ENCODE assay signal across 15 cellular contexts in the genomic region with DNA sequence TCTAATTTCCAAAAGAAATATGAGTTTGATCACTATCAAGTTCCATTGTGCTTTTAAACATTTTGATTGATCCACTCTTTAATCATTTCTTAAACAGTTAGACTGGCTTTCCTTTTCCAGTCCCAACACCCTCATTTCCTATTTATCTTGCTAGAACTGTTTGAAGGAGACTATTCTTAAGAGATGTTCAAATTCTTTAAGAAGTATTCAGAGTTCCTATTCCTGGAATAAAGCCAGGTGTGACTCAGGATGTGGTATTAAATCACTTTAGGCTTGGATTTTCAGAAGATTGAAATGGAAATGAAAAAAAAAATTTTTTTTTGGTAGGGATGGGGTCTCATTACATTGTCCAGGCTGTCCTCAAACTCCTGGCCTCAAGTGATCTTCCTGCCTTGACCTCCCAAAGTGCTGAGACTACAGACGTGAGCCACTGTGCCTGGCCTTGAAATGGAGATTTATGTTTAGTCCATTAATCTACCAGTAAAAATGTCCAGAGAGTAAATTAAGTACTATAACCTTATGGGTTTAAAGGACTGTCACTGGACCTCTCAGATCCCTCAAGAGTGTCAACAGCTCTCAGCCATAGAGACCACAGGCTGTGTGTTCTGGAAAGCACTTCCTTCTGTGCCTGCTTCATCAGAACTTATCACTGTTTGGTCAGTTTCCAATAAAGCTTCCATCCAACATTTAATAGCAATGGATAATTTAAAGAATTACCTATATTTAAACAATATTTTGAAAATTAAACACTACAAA.
DNase-seq lines count a peak whose midpoint lies in the region; ATAC-seq and TF ChIP-seq lines count a peak whose summit lies in the region.
"Had no signal": no experiment of that assay in that cellular context is flagged by ENCODE, and none has a peak within 500 bp of the region (broad histone marks: within the 10 kb centered on the region; RNA-seq: fewer than 3 reads in every experiment).

No MANE protein-coding gene starts in this region.

- no peaks in the 10 kb centered on the region for H3K27me3 ChIP-seq in brain microvascular endothelial cell (replicated peaks)
- no peaks in the 10 kb centered on the region for H3K27me3 ChIP-seq in kidney epithelial cell (ENCODE audit: control insufficient read depth, insufficient read depth, low read length)
- no peaks in the 10 kb centered on the region for H3K27me3 ChIP-seq in tibial nerve
- H3K27me3 ChIP-seq: BLaER1 treated with 17β-estradiol and CSF1 and Interleukin-3, amounts not matched to agents 10 nM and 100 nM had no signal

- no peaks in the 10 kb centered on the region for H3K9me3 ChIP-seq in tibial nerve
- H3K9me3 ChIP-seq: BLaER1 treated with 17β-estradiol and CSF1 and Interleukin-3, amounts not matched to agents 10 nM and 100 nM; prostate gland had no signal

- no peak for TF ChIP-seq POLR2A in tibial nerve (IDR thresholded peaks at IDR 0.05)

- no peak overlapping the region for H3K4me3 ChIP-seq in brain microvascular endothelial cell (ENCODE audit: low read depth, low read length)
- no peak overlapping the region for H3K4me3 ChIP-seq in kidney epithelial cell (ENCODE audit: low read depth, low read length)
- H3K4me3 ChIP-seq in tibial nerve, result no peak overlapping the region
- H3K4me3 ChIP-seq: BLaER1 treated with 17β-estradiol and CSF1 and Interleukin-3, amounts not matched to agents 10 nM and 100 nM; prostate gland had no signal

- in situ Hi-C loops in ACHN (cut with HindIII; ENCODE audit: low pct_ligation_motif_present, low pct_unique_long_range_greater_than_20kb, low sequenced_read_pairs) (no loop called here), brain microvascular endothelial cell (cut with HindIII; ENCODE audit: low pct_ligation_motif_present, low sequenced_read_pairs) (no loop called here)

- ATAC-seq in HG02759 (IDR thresholded peaks at IDR 0.05; ENCODE audit: unreplicated experiment) (no peak), HG03097 (IDR thresholded peaks at IDR 0.05; ENCODE audit: low FRiP score, unreplicated experiment) (no peak)

- peak; percentile 75 for DNase-seq in ACHN
- peak; percentile 84 for DNase-seq in HS-27A (ENCODE audit: low read depth)
- DNase-seq in brain microvascular endothelial cell, result peak; percentile 75
- peak; percentile 64 for DNase-seq in kidney epithelial cell (ENCODE audit: low read depth)
- no peak for DNase-seq in stimulated activated CD4-positive, alpha-beta T cell treated with anti-CD3 and anti-CD28 coated beads, Interleukin-4, amount 100 ng/mL, for 4 hours
- no peak for DNase-seq in tibial nerve (ENCODE audit: low spot score in 2 of 2)
- DNase-seq: activated CD4-positive, CD25-positive, alpha-beta regulatory T cell; activated T-cell treated with anti-CD3 and anti-CD28 coated beads, Interleukin-2, amount 50 U/mL, for 48 hours; glutamatergic neuron; NCI-H1105; NCI-H510A had no signal

- H3K27ac ChIP-seq in brain microvascular endothelial cell (peak overlapping the region; percentile 26), tibial nerve (no peak overlapping the region)
- H3K27ac ChIP-seq: BLaER1 treated with 17β-estradiol and CSF1 and Interleukin-3, amounts not matched to agents 10 nM and 100 nM; prostate gland had no signal

- no peak for TF ChIP-seq EP300 in tibial nerve (IDR thresholded peaks at IDR 0.05)

- H3K36me3 ChIP-seq in brain microvascular endothelial cell (replicated peaks) (peaks cover 27% of the 10 kb centered on the region), kidney epithelial cell (ENCODE audit: control insufficient read depth, insufficient read depth, low read length) (peaks cover 5% of the 10 kb centered on the region), tibial nerve (peaks cover 0 to 96% (median 2%) of the 10 kb centered on the region in 3 donors)
- H3K36me3 ChIP-seq: prostate gland had no signal

- TF ChIP-seq CTCF in brain microvascular endothelial cell (IDR thresholded peaks at IDR 0.05; ENCODE audit: low read depth, low read length, missing control alignments) (no peak), kidney epithelial cell (IDR thresholded peaks at IDR 0.05; ENCODE audit: insufficient read depth, low read length, poor library complexity, severe bottlenecking) (no peak), tibial nerve (IDR thresholded peaks at IDR 0.05) (no peak)

- no peaks in the 10 kb centered on the region for H3K4me1 ChIP-seq in tibial nerve
- H3K4me1 ChIP-seq: prostate gland had no signal

- WGBS in tibial nerve, 2 donors, result 77 to 88% methylated on average over 1 of the region's 1 CpG

Comparison
In these comparisons a context has a peak if more than half of its experiments do, and no peak if none do; other contexts are left out.
1. DNase-seq: peak in ACHN (single experiment), HS-27A (single experiment), brain microvascular endothelial cell (single experiment) and kidney epithelial cell (single experiment); none in stimulated activated CD4-positive, alpha-beta T cell treated with anti-CD3 and anti-CD28 coated beads, Interleukin-4, amount 100 ng/mL, for 4 hours (0 of 2) and tibial nerve (0 of 2).